Comparison of ENCODE assay signal across 11 cellular contexts in genomic region chr7:138449580-138449979, GRCh38. TPM values are rescaled to one million over a fixed set of nuclear protein-coding genes. Genes with fewer than 3 reads are reported as not detected.
A peak's percentile ranks its signal among the peaks of the same experiment; 100 is the strongest.
DNase-seq lines count a peak whose midpoint lies in the region; ATAC-seq and TF ChIP-seq lines count a peak whose summit lies in the region.
"Had no signal": no experiment of that assay in that cellular context is flagged by ENCODE, and none has a peak within 500 bp of the region (broad histone marks: within the 10 kb centered on the region; RNA-seq: fewer than 3 reads in every experiment).

No MANE protein-coding gene starts in this region.

- H3K9me3 ChIP-seq in endodermal cell (ENCODE audit: control insufficient read depth, low read length): peaks cover 10% of the 10 kb centered on the region
- H3K9me3 ChIP-seq: right atrium auricular region, SJSA1 had no signal

- H3K9me3 Mint-ChIP-seq in endodermal cell: peaks cover 23% of the 10 kb centered on the region
- no peaks in the 10 kb centered on the region for H3K9me3 Mint-ChIP-seq in stimulated activated naive B cell treated with anti-CD40 and anti-IgM and Interleukin-4, amounts not matched to agents 10 μg/mL and 1 μg/mL and 100 μg/mL, for 72 hours

- DNase-seq in DMS53 (lab: John Stamatoyannopoulos, UW) (peak; percentile 28), DMS53 treated with DMSO at 0.1 percent for 48 hours (lab: John Stamatoyannopoulos, UW; ENCODE audit: unreplicated experiment) (no peak), T-helper 9 cell (peak; percentile 35), endodermal cell (peak; percentile 74)
- peak; percentile 11 for DNase-seq in stimulated activated CD8-positive, alpha-beta memory T cell treated with anti-CD3 and anti-CD28 coated beads, Interleukin-15, amount 100 ng/mL, for 1 hour (ENCODE audit: low read depth)
- no peak for DNase-seq in stimulated activated naive B cell treated with anti-CD40 and anti-IgM and Interleukin-4, amounts not matched to agents 10 μg/mL and 1 μg/mL and 100 μg/mL, for 72 hours

- no peaks in the 10 kb centered on the region for H3K36me3 ChIP-seq in endodermal cell (ENCODE audit: control insufficient read depth, insufficient read depth, low read length)
- H3K36me3 ChIP-seq: right atrium auricular region, SJSA1 had no signal

- H3K4me1 ChIP-seq in endodermal cell (ENCODE audit: control insufficient read depth, insufficient read depth, low read length): no peaks in the 10 kb centered on the region
- H3K4me1 ChIP-seq: right atrium auricular region, SJSA1 had no signal

- H3K27ac Mint-ChIP-seq in endodermal cell: no peak overlapping the region
- H3K27ac Mint-ChIP-seq in stimulated activated naive B cell treated with anti-CD40 and anti-IgM and Interleukin-4, amounts not matched to agents 10 μg/mL and 1 μg/mL and 100 μg/mL, for 72 hours: no peak overlapping the region

- ATAC-seq in GM18498 (IDR thresholded peaks at IDR 0.05; ENCODE audit: unreplicated experiment) (no peak), HG03354 (IDR thresholded peaks at IDR 0.05; ENCODE audit: poor library complexity, severe bottlenecking, unreplicated experiment) (no peak)
- ATAC-seq in stimulated activated naive B cell treated with anti-CD40 and anti-IgM and Interleukin-4, amounts not matched to agents 10 μg/mL and 1 μg/mL and 100 μg/mL, for 72 hours (replicated peaks): no peak

- no peak overlapping the region for H3K4me3 Mint-ChIP-seq in endodermal cell
- H3K4me3 Mint-ChIP-seq in stimulated activated naive B cell treated with anti-CD40 and anti-IgM and Interleukin-4, amounts not matched to agents 10 μg/mL and 1 μg/mL and 100 μg/mL, for 72 hours: no peak overlapping the region

- H3K9ac ChIP-seq in endodermal cell (ENCODE audit: extremely low read depth, low read length, poor library complexity, severe bottlenecking): no peak overlapping the region

- H3K27me3 Mint-ChIP-seq in endodermal cell (ENCODE audit: insufficient read depth): no peaks in the 10 kb centered on the region
- H3K27me3 Mint-ChIP-seq in stimulated activated naive B cell treated with anti-CD40 and anti-IgM and Interleukin-4, amounts not matched to agents 10 μg/mL and 1 μg/mL and 100 μg/mL, for 72 hours: peaks cover 0 to 11% of the 10 kb centered on the region in 2 donors

- WGBS in endodermal cell (ENCODE audit: insufficient coverage in 1 of 2, insufficient read length in 1 of 2), 2 experiments: 88% methylated on average over 6 of the region's 6 CpGs; no CpG with 5 or more reads in 1 of the 2 experiments

- no peaks in the 10 kb centered on the region for H3K27me3 ChIP-seq in endodermal cell (ENCODE audit: control insufficient read depth, insufficient read depth, low read length, poor library complexity, severe bottlenecking)
- H3K27me3 ChIP-seq: right atrium auricular region, SJSA1 had no signal

- H3K4me3 ChIP-seq in endodermal cell (ENCODE audit: low read length): no peak overlapping the region
- H3K4me3 ChIP-seq: right atrium auricular region, SJSA1 had no signal

- TF ChIP-seq CTCF in endodermal cell (conservative IDR thresholded peaks at IDR 0.05): peak; percentile 64

- peaks cover 11% of the 10 kb centered on the region for H3K4me1 Mint-ChIP-seq in endodermal cell
- H3K4me1 Mint-ChIP-seq in stimulated activated naive B cell treated with anti-CD40 and anti-IgM and Interleukin-4, amounts not matched to agents 10 μg/mL and 1 μg/mL and 100 μg/mL, for 72 hours: no peaks in the 10 kb centered on the region

- peaks cover 2% of the 10 kb centered on the region for H3K36me3 Mint-ChIP-seq in endodermal cell (ENCODE audit: low read depth)
- no peaks in the 10 kb centered on the region for H3K36me3 Mint-ChIP-seq in stimulated activated naive B cell treated with anti-CD40 and anti-IgM and Interleukin-4, amounts not matched to agents 10 μg/mL and 1 μg/mL and 100 μg/mL, for 72 hours

- H3K27ac ChIP-seq in endodermal cell (ENCODE audit: low read depth, low read length): no peak overlapping the region
- H3K27ac ChIP-seq: epithelial cell of prostate, right atrium auricular region, SJSA1 had no signal

RNA-seq across cellular contexts. Expression of gene TRIM24, which starts 10.5 kb away (rescaled TPM):
- 10 to 100 TPM; 62.1 to 70.1 TPM for total RNA-seq in endodermal cell
- polyA plus RNA-seq in endodermal cell (2013, experiment 1 of 2): 99.7 TPM
- 87.1 TPM for polyA plus RNA-seq in endodermal cell (2013, experiment 2 of 2)

Comparison
In these comparisons a context has a peak if more than half of its experiments do, and no peak if none do; other contexts are left out.
1. DNase-seq: peak in DMS53 (single experiment), T-helper 9 cell (single experiment), endodermal cell (single experiment) and stimulated activated CD8-positive, alpha-beta memory T cell treated with anti-CD3 and anti-CD28 coated beads, Interleukin-15, amount 100 ng/mL, for 1 hour (single experiment); none in DMS53 treated with DMSO at 0.1 percent for 48 hours (single experiment) and stimulated activated naive B cell treated with anti-CD40 and anti-IgM and Interleukin-4, amounts not matched to agents 10 μg/mL and 1 μg/mL and 100 μg/mL, for 72 hours (single experiment).